Comparison of ENCODE assay signal across 17 cellular contexts in genomic region chr6:106731843-106732160, GRCh38.
A peak's percentile ranks its signal among the peaks of the same experiment; 100 is the strongest.
DNase-seq lines count a peak whose midpoint lies in the region; ATAC-seq and TF ChIP-seq lines count a peak whose summit lies in the region.
"Had no signal": no experiment of that assay in that cellular context is flagged by ENCODE, and none has a peak within 500 bp of the region (broad histone marks: within the 10 kb centered on the region; RNA-seq: fewer than 3 reads in every experiment).

No MANE protein-coding gene starts in this region.

- no peak for TF ChIP-seq EP300 in ovary (IDR thresholded peaks at IDR 0.05)

- WGBS in thyroid gland, 2 donors, result 89 to 100% methylated on average over 1 of the region's 1 CpG
- 91 to 96% (median 96%) methylated on average over 1 of the region's 1 CpG for WGBS in ovary, 3 donors

- peaks cover 0 to 5% of the 10 kb centered on the region in 2 donors for H3K9me3 ChIP-seq in duodenal mucosa (ENCODE audit: control insufficient read depth in 1 of 2, low read length in 2 of 2)
- H3K9me3 ChIP-seq in mucosa of rectum (ENCODE audit: control insufficient read depth in 2 of 2, low read length in 2 of 2), result peaks cover 0 to 2% of the 10 kb centered on the region in 2 donors
- no peaks in the 10 kb centered on the region for H3K9me3 ChIP-seq in thyroid gland
- no peaks in the 10 kb centered on the region for H3K9me3 ChIP-seq in ovary

- H3K36me3 Mint-ChIP-seq in GM23338 (ENCODE audit: low read depth), result peaks cover 17% of the 10 kb centered on the region
- H3K36me3 Mint-ChIP-seq: CD4-positive, CD25-positive, alpha-beta regulatory T cell had no signal

- peaks cover 3% of the 10 kb centered on the region for H3K27me3 Mint-ChIP-seq in GM23338 (ENCODE audit: insufficient read depth, low read depth, poor library complexity)

- ATAC-seq in GM23338, result no peak
- ATAC-seq: Panc1 had no signal

- H3K36me3 ChIP-seq in GM23338 (ENCODE audit: insufficient read depth) (no peaks in the 10 kb centered on the region), duodenal mucosa (ENCODE audit: control insufficient read depth in 1 of 2, insufficient read depth in 2 of 2, low read length in 2 of 2) (no peaks in the 10 kb centered on the region), mucosa of rectum (ENCODE audit: control insufficient read depth in 2 of 2, insufficient read depth in 2 of 2, low read length in 2 of 2) (no peaks in the 10 kb centered on the region), thyroid gland (no peaks in the 10 kb centered on the region), ovary (no peaks in the 10 kb centered on the region)

- no peak overlapping the region for H3K4me3 Mint-ChIP-seq in GM23338
- H3K4me3 Mint-ChIP-seq: CD4-positive, CD25-positive, alpha-beta regulatory T cell had no signal

- peaks cover 19% of the 10 kb centered on the region for H3K9me3 Mint-ChIP-seq in GM23338

- H3K4me2 ChIP-seq in GM23338, result no peak overlapping the region

- no peak overlapping the region for H3K27ac Mint-ChIP-seq in GM23338
- H3K27ac Mint-ChIP-seq: CD4-positive, CD25-positive, alpha-beta regulatory T cell had no signal

- H3K9me2 ChIP-seq in GM23338 (ENCODE audit: insufficient read depth), result peaks cover 7% of the 10 kb centered on the region; the same call in 1 of the 2 replicates

- H3K27me3 ChIP-seq in GM23338 (ENCODE audit: insufficient read depth) (no peaks in the 10 kb centered on the region), duodenal mucosa (ENCODE audit: control insufficient read depth in 1 of 2, insufficient read depth in 2 of 2, low read length in 2 of 2) (no peaks in the 10 kb centered on the region), mucosa of rectum (ENCODE audit: control insufficient read depth in 2 of 2, insufficient read depth in 2 of 2, low read length in 2 of 2) (no peaks in the 10 kb centered on the region), thyroid gland (no peaks in the 10 kb centered on the region), ovary (no peaks in the 10 kb centered on the region)

- peaks cover 8% of the 10 kb centered on the region for H3K4me1 Mint-ChIP-seq in GM23338
- H3K4me1 Mint-ChIP-seq: CD4-positive, CD25-positive, alpha-beta regulatory T cell had no signal

- 0 out of 2 replicates have a peak, but pooled peaks cover 4% of the 10 kb centered on the region for H3F3A ChIP-seq in GM23338 (replicated peaks; ENCODE audit: low read depth)

- H3K79me2 ChIP-seq in GM23338 (replicated peaks; ENCODE audit: insufficient read depth), result no peaks in the 10 kb centered on the region

- H3K4me3 ChIP-seq in GM23338, result no peak overlapping the region
- H3K4me3 ChIP-seq in duodenal mucosa (ENCODE audit: low read depth in 1 of 2, low read length in 2 of 2), result no peak overlapping the region
- no peak overlapping the region for H3K4me3 ChIP-seq in mucosa of rectum (ENCODE audit: low read length in 2 of 2)
- H3K4me3 ChIP-seq in thyroid gland (replicated peaks in 1 of 3), result no peak overlapping the region
- no peak overlapping the region for H3K4me3 ChIP-seq in ovary

- no peaks in the 10 kb centered on the region for H4K20me1 ChIP-seq in GM23338 (replicated peaks; ENCODE audit: insufficient read depth)

- no peak for TF ChIP-seq CTCF in GM23338 (conservative IDR thresholded peaks at IDR 0.05; ENCODE audit: low read depth in 2 of 2)
- no peak for TF ChIP-seq CTCF in thyroid gland (IDR thresholded peaks at IDR 0.05)
- no peak for TF ChIP-seq CTCF in ovary (IDR thresholded peaks at IDR 0.05)

- intact Hi-C loops in thyroid gland (cut with DNase I) (no loop called here), ovary (cut with DNase I) (no loop called here)

- TF ChIP-seq POLR2A in thyroid gland (IDR thresholded peaks at IDR 0.05) (no peak), ovary (IDR thresholded peaks at IDR 0.05) (no peak)

- 0 out of 2 replicates have a peak overlapping the region, but pooled peaks have one; percentile 63 for H2AFZ ChIP-seq in GM23338

- DNase-seq in GM23338 (ENCODE audit: low spot score) (no peak), thyroid gland (no peak), DMS 273 (lab: John Stamatoyannopoulos, UW; ENCODE audit: unreplicated experiment) (no peak), ACHN (no peak), ovary (no peak), cerebellum (ENCODE audit: low spot score) (no peak)
- DNase-seq: Caco-2; CD4-positive, CD25-positive, alpha-beta regulatory T cell; DMS53; HCEC 1CT; KBM-7; NCI-H1417 treated with DMSO at 0.1 percent for 48 hours; NCI-H2029; NCI-H2171 treated with DMSO at 0.1 percent for 48 hours had no signal

- peaks cover 10% of the 10 kb centered on the region; the same call in 1 of the 2 replicates for H3K4me1 ChIP-seq in GM23338 (ENCODE audit: insufficient read depth)
- peaks cover 20 to 35% of the 10 kb centered on the region in 2 donors for H3K4me1 ChIP-seq in duodenal mucosa (ENCODE audit: control insufficient read depth in 1 of 2, insufficient read depth in 2 of 2, low read length in 2 of 2)
- peaks cover 27 to 30% of the 10 kb centered on the region in 2 donors for H3K4me1 ChIP-seq in mucosa of rectum (ENCODE audit: control insufficient read depth in 2 of 2, insufficient read depth in 2 of 2, low read length in 2 of 2)
- peaks cover 10 to 23% of the 10 kb centered on the region in 2 donors for H3K4me1 ChIP-seq in thyroid gland
- no peaks in the 10 kb centered on the region for H3K4me1 ChIP-seq in ovary (ENCODE audit: insufficient read depth)
- H3K4me1 ChIP-seq: Caco-2 had no signal

- in situ Hi-C loops in ACHN (cut with HindIII; ENCODE audit: low pct_ligation_motif_present, low pct_unique_long_range_greater_than_20kb, low sequenced_read_pairs), result no loop called here

- H3K27ac ChIP-seq in GM23338 (ENCODE audit: low read depth) (no peak overlapping the region), duodenal mucosa (ENCODE audit: low read depth, low read length) (peak overlapping the region; percentile 54), mucosa of rectum (ENCODE audit: low read depth in 2 of 2, low read length in 2 of 2) (peak overlapping the region; percentile 76 to 78), thyroid gland (peak overlapping the region; percentile 61 to 91 (median 79)), ovary (no peak overlapping the region)

- no peak overlapping the region for H3K9ac ChIP-seq in duodenal mucosa (ENCODE audit: low read depth in 1 of 2, low read length in 2 of 2)
- H3K9ac ChIP-seq in mucosa of rectum (ENCODE audit: low read depth in 1 of 2, low read length in 2 of 2), result no peak overlapping the region

TF ChIP-seq in GM23338, 12 proteins besides CTCF, POLR2A, EP300 and RAD21 (continues in another document):
- TF ChIP-seq NANOG (IDR thresholded peaks at IDR 0.05; ENCODE audit: borderline replicate concordance), result no peak
- TF ChIP-seq STAT1 (IDR thresholded peaks at IDR 0.05; ENCODE audit: unreplicated experiment), result no peak
- no peak for TF ChIP-seq EZH2 (IDR thresholded peaks at IDR 0.05; ENCODE audit: low read depth, unreplicated experiment)
- no peak for TF ChIP-seq EZH2phosphoT487 (IDR thresholded peaks at IDR 0.05; ENCODE audit: unreplicated experiment)
- TF ChIP-seq POLR2AphosphoS5 (IDR thresholded peaks at IDR 0.05; ENCODE audit: low read depth), result no peak
- TF ChIP-seq ZNF331 (CRISPR knock-in tag; IDR thresholded peaks at IDR 0.05; ENCODE audit: low read depth), result no peak
- TF ChIP-seq CREB1 (CRISPR knock-in tag; IDR thresholded peaks at IDR 0.05; ENCODE audit: low read depth), result no peak
- TF ChIP-seq ZNF114 (CRISPR knock-in tag; IDR thresholded peaks at IDR 0.05), result no peak
- no peak for TF ChIP-seq REST (IDR thresholded peaks at IDR 0.05; ENCODE audit: unreplicated experiment)
- TF ChIP-seq JUNB (IDR thresholded peaks at IDR 0.05; ENCODE audit: unreplicated experiment), result no peak

Comparison
In these comparisons a context has a peak if more than half of its experiments do, and no peak if none do; other contexts are left out.
1. H3K27ac ChIP-seq: peak in duodenal mucosa (single experiment), mucosa of rectum (2 of 2) and thyroid gland (3 of 3); none in GM23338 (single experiment) and ovary (0 of 2).